ENCODE assay signal across 1 cellular context in genomic region chr16:57859331-57859730, GRCh38.
TF ChIP-seq lines count a peak whose summit lies in the region.

No MANE protein-coding gene starts in this region.

TF ChIP-seq in K562, 482 proteins besides CTCF, POLR2A, EP300 and RAD21 (continued from another document):
- TF ChIP-seq ZBTB12 (CRISPR knock-in tag; IDR thresholded peaks at IDR 0.05) (no peak), ZNF444 (CRISPR knock-in tag; IDR thresholded peaks at IDR 0.05) (no peak), ID3 (CRISPR knock-in tag; IDR thresholded peaks at IDR 0.05) (no peak), ID3 (tag; IDR thresholded peaks at IDR 0.05) (no peak; the same call in 1 of the 2 replicates), CBFA2T3 (IDR thresholded peaks at IDR 0.05) (peak; percentile 58; the same call in 1 of the 2 replicates), SIX5 (IDR thresholded peaks at IDR 0.05; ENCODE audit: borderline replicate concordance in 1 of 2, insufficient read depth in 1 of 2, low read depth in 1 of 2, low read length in 2 of 2) (no peak), MEF2D (tag; conservative IDR thresholded peaks at IDR 0.05; ENCODE audit: low read depth) (peak; percentile 92), ZNF586 (CRISPR knock-in tag; conservative IDR thresholded peaks at IDR 0.05) (no peak), ZNF212 (CRISPR knock-in tag; IDR thresholded peaks at IDR 0.05) (no peak), LCOR (CRISPR knock-in tag; IDR thresholded peaks at IDR 0.05) (peak; percentile 37; the same call in 1 of the 2 replicates), BMI1 (IDR thresholded peaks at IDR 0.05; ENCODE audit: low read length) (no peak), BHLHE40 (IDR thresholded peaks at IDR 0.05; ENCODE audit: low read length) (no peak), MXI1 (IDR thresholded peaks at IDR 0.05; ENCODE audit: low read depth, low read length) (no peak), JUND (IDR thresholded peaks at IDR 0.05; ENCODE audit: borderline replicate concordance, low read depth, low read length) (peak; percentile 28; the same call in 1 of the 2 replicates), JUND (tag; IDR thresholded peaks at IDR 0.05; ENCODE audit: borderline replicate concordance, low read depth, low read length) (peak; percentile 54; the same call in 1 of the 3 replicates), SREBF1 (IDR thresholded peaks at IDR 0.05; ENCODE audit: borderline replicate concordance, low read depth, low read length) (no peak), ETV5 (CRISPR knock-in tag; IDR thresholded peaks at IDR 0.05; ENCODE audit: low read depth) (peak; percentile 49; the same call in 1 of the 2 replicates)
